In genomic region chr17:79913451-79913850, GRCh38 we compare ENCODE assay signal across 24 cellular contexts.
"Had no signal": no experiment of that assay in that cellular context is flagged by ENCODE, and none has a peak within 500 bp of the region (broad histone marks: within the 10 kb centered on the region; RNA-seq: fewer than 3 reads in every experiment).

No MANE protein-coding gene starts in this region.

- DNase-seq: activated CD4-positive, alpha-beta T cell treated with anti-CD3 and anti-CD28 coated beads, Interleukin-2, amount 10 ng/mL, durations not matched to agents 7 days and 5 days; activated CD4-positive, alpha-beta T cell treated with anti-CD3 and anti-CD28 coated beads, Interleukin-2, amount 50 U/mL, for 48 hours; activated CD8-positive, alpha-beta T cell treated with anti-CD3 and anti-CD28 coated beads, Interleukin-2, amount 10 ng/mL, durations not matched to agents 7 days and 5 days; activated gamma-delta T cell treated with Interleukin-2 at 50 U/mL for 16 hours; activated naive CD4-positive, alpha-beta T cell treated with anti-CD3 and anti-CD28 coated beads for 36 hours; activated T-cell treated with anti-CD3 and anti-CD28 coated beads, Interleukin-2, amount 50 U/mL, for 24 hours; adrenal gland; body of pancreas; MM.1S; MV-4-11; NCI-H1092; NCI-H1436 treated with DMSO at 0.1 percent for 48 hours; NCI-H1694 treated with DMSO at 0.1 percent for 48 hours; NCI-H2029; NCI-H345; NCI-H524 treated with DMSO at 0.1 percent for 48 hours; NK-92 treated with Interleukin-12 subunit alpha and Interleukin-12 subunit beta, amount 100 ng/mL, for 24 hours; PC-9; Right ventricle myocardium superior had no signal

- H3K27me3 ChIP-seq: adrenal gland, body of pancreas had no signal

- H3K4me3 Mint-ChIP-seq: activated CD4-positive, alpha-beta T cell treated with anti-CD3 and anti-CD28 coated beads, Interleukin-2, amount 10 ng/mL, durations not matched to agents 7 days and 5 days; activated CD8-positive, alpha-beta T cell treated with anti-CD3 and anti-CD28 coated beads, Interleukin-2, amount 10 ng/mL, durations not matched to agents 7 days and 5 days; activated naive CD4-positive, alpha-beta T cell treated with anti-CD3 and anti-CD28 coated beads for 36 hours; activated T-cell treated with anti-CD3 and anti-CD28 coated beads, Interleukin-2, amount 50 U/mL, for 24 hours; T-helper 1 cell treated with Interleukin-12 subunit alpha and Interleukin-12 subunit beta and Interleukin-4 antibody, amounts not matched to agents 30 μg/mL and 1 μg/mL, for 36 hours; T-helper 2 cell treated with Interferon-gamma antibody and Interleukin-4, amounts not matched to agents 5 μg/mL and 100 μg/mL, for 36 hours had no signal

- H3K9me3 ChIP-seq: adrenal gland, body of pancreas, breast epithelium had no signal

- H2AFZ ChIP-seq: PC-9 had no signal

- H3K36me3 ChIP-seq: adrenal gland, breast epithelium had no signal

- H3K4me3 ChIP-seq: adrenal gland, body of pancreas, breast epithelium, PC-9 had no signal

- H3K27ac ChIP-seq: adrenal gland, body of pancreas, breast epithelium, PC-9 had no signal

- H3K4me1 ChIP-seq: adrenal gland, breast epithelium had no signal

- H3K36me3 Mint-ChIP-seq: activated naive CD4-positive, alpha-beta T cell treated with anti-CD3 and anti-CD28 coated beads, Interleukin-2, amount 50 U/mL, for 72 hours had no signal

- H3K4me1 Mint-ChIP-seq: activated CD4-positive, alpha-beta T cell treated with anti-CD3 and anti-CD28 coated beads, Interleukin-2, amount 10 ng/mL, durations not matched to agents 7 days and 5 days had no signal

- H3K4me2 ChIP-seq: PC-9 had no signal

- H3K9me3 Mint-ChIP-seq: activated CD4-positive, alpha-beta T cell treated with anti-CD3 and anti-CD28 coated beads, Interleukin-2, amount 10 ng/mL, durations not matched to agents 7 days and 5 days; activated naive CD4-positive, alpha-beta T cell treated with anti-CD3 and anti-CD28 coated beads for 36 hours; activated naive CD4-positive, alpha-beta T cell treated with anti-CD3 and anti-CD28 coated beads, Interleukin-2, amount 50 U/mL, for 72 hours; activated T-cell treated with anti-CD3 and anti-CD28 coated beads, Interleukin-2, amount 50 U/mL, for 24 hours; activated T-helper 2 cell treated with anti-CD3 and anti-CD28 coated beads, Interferon-gamma antibody, Interleukin-2, Interleukin-4, amounts not matched to agents 10 μg/mL and 5 μg/mL and 100 μg/mL, durations not matched to agents 14 hours and 24 hours and 36 hours; T-helper 1 cell treated with Interleukin-12 subunit alpha and Interleukin-12 subunit beta and Interleukin-4 antibody, amounts not matched to agents 30 μg/mL and 1 μg/mL, for 36 hours; T-helper 2 cell treated with Interferon-gamma antibody and Interleukin-4, amounts not matched to agents 5 μg/mL and 100 μg/mL, for 36 hours had no signal

- H3K27ac Mint-ChIP-seq: activated CD4-positive, alpha-beta T cell treated with anti-CD3 and anti-CD28 coated beads, Interleukin-2, amount 10 ng/mL, durations not matched to agents 7 days and 5 days; activated CD8-positive, alpha-beta T cell treated with anti-CD3 and anti-CD28 coated beads, Interleukin-2, amount 10 ng/mL, durations not matched to agents 7 days and 5 days; activated naive CD4-positive, alpha-beta T cell treated with anti-CD3 and anti-CD28 coated beads for 36 hours; activated naive CD4-positive, alpha-beta T cell treated with anti-CD3 and anti-CD28 coated beads, Interleukin-2, amount 50 U/mL, for 72 hours; activated T-cell treated with anti-CD3 and anti-CD28 coated beads, Interleukin-2, amount 50 U/mL, for 24 hours; activated T-helper 2 cell treated with anti-CD3 and anti-CD28 coated beads, Interferon-gamma antibody, Interleukin-2, Interleukin-4, amounts not matched to agents 10 μg/mL and 5 μg/mL and 100 μg/mL, durations not matched to agents 14 hours and 24 hours and 36 hours; T-helper 1 cell treated with Interleukin-12 subunit alpha and Interleukin-12 subunit beta and Interleukin-4 antibody, amounts not matched to agents 30 μg/mL and 1 μg/mL, for 36 hours; T-helper 2 cell treated with Interferon-gamma antibody and Interleukin-4, amounts not matched to agents 5 μg/mL and 100 μg/mL, for 36 hours had no signal
